8 cellular contexts compared by ENCODE assay signal in genomic region chr11:67465190-67465522, GRCh38. TPM values are rescaled to one million over a fixed set of nuclear protein-coding genes. Genes with fewer than 3 reads are reported as not detected.
DNase-seq lines count a peak whose midpoint lies in the region; ATAC-seq and TF ChIP-seq lines count a peak whose summit lies in the region.

No MANE protein-coding gene starts in this region.

- H3K36me3 ChIP-seq in OCI-LY1 (ENCODE audit: insufficient read depth, low read length) = peaks cover 7% of the 10 kb centered on the region; the same call in 1 of the 2 replicates
- H3K36me3 ChIP-seq in osteoblast (ENCODE audit: insufficient read depth, low read length) = no peaks in the 10 kb centered on the region
- no peaks in the 10 kb centered on the region for H3K36me3 ChIP-seq in WERI-Rb-1

- peaks cover 15% of the 10 kb centered on the region; the same call in 1 of the 2 replicates for H3F3A ChIP-seq in OCI-LY1 (ENCODE audit: insufficient read depth, low read length)

- no peaks in the 10 kb centered on the region for H3K36me3 Mint-ChIP-seq in endothelial cell (ENCODE audit: low read depth, unreplicated experiment)

- H3K9me2 ChIP-seq in OCI-LY1 (ENCODE audit: low read depth, low read length) = no peaks in the 10 kb centered on the region

- DNase-seq in Caki2 (ENCODE audit: low read depth) (peak; percentile 28), endothelial cell (ENCODE audit: low spot score) (no peak), osteoblast (ENCODE audit: insufficient read length, low spot score, missing footprints) (peak; percentile 73), WERI-Rb-1 (no peak), GM03348 (ENCODE audit: low spot score) (no peak)

- H3K4me3 Mint-ChIP-seq in endothelial cell (ENCODE audit: unreplicated experiment) = peak overlapping the region; percentile 67

- TF ChIP-seq CTCF in OCI-LY1 (IDR thresholded peaks at IDR 0.05; ENCODE audit: low read length) (no peak), endothelial cell (IDR thresholded peaks at IDR 0.05; ENCODE audit: unreplicated experiment) (no peak), osteoblast (IDR thresholded peaks at IDR 0.05; ENCODE audit: extremely low read depth, low read depth, low read length) (no peak), WERI-Rb-1 (IDR thresholded peaks at IDR 0.05; ENCODE audit: low read depth, low read length) (no peak)

- no peaks in the 10 kb centered on the region for H3K9me3 ChIP-seq in OCI-LY1 (ENCODE audit: low read length)
- H3K9me3 ChIP-seq in osteoblast (ENCODE audit: low read depth, low read length) = no peaks in the 10 kb centered on the region
- H3K9me3 ChIP-seq in WERI-Rb-1 (ENCODE audit: severe bottlenecking) = no peaks in the 10 kb centered on the region

- H3K27me3 ChIP-seq in OCI-LY1 (ENCODE audit: insufficient read depth, low read length) (no peaks in the 10 kb centered on the region), osteoblast (ENCODE audit: insufficient read depth, low read length) (peaks cover 3% of the 10 kb centered on the region), WERI-Rb-1 (ENCODE audit: insufficient read depth, low read depth, severe bottlenecking) (no peaks in the 10 kb centered on the region)

- H3K27me3 Mint-ChIP-seq in endothelial cell (ENCODE audit: unreplicated experiment) = peaks cover 5% of the 10 kb centered on the region

- H3K4me1 ChIP-seq in OCI-LY1 (ENCODE audit: insufficient read depth, low read length, severe bottlenecking) = peaks cover 68% of the 10 kb centered on the region
- peaks cover 25% of the 10 kb centered on the region for H3K4me1 ChIP-seq in osteoblast (ENCODE audit: insufficient read depth, low read length)

- H3K27ac Mint-ChIP-seq in endothelial cell (ENCODE audit: unreplicated experiment) = peak overlapping the region; percentile 81

- H3K4me3 ChIP-seq in OCI-LY1 (ENCODE audit: low read depth, low read length, poor library complexity, severe bottlenecking) (peak overlapping the region; percentile 86), osteoblast (ENCODE audit: insufficient read depth, low read length) (peak overlapping the region; percentile 75), WERI-Rb-1 (ENCODE audit: low read depth, low read length) (no peak overlapping the region)

- in situ Hi-C loops in Caki2 (cut with HindIII; ENCODE audit: low pct_unique_long_range_greater_than_20kb, low sequenced_read_pairs) = no loop called here

- peaks cover 3% of the 10 kb centered on the region; the same call in 1 of the 2 replicates for H3K79me2 ChIP-seq in OCI-LY1 (ENCODE audit: insufficient read depth, low read length)
- H3K79me2 ChIP-seq in osteoblast (ENCODE audit: insufficient read depth, low read length) = peaks cover 10% of the 10 kb centered on the region

- H4K20me1 ChIP-seq in OCI-LY1 (ENCODE audit: insufficient read depth, low read length) = no peaks in the 10 kb centered on the region
- H4K20me1 ChIP-seq in osteoblast (ENCODE audit: insufficient read depth, low read length) = no peaks in the 10 kb centered on the region

- H3K27ac ChIP-seq in OCI-LY1 (ENCODE audit: low read depth, low read length, poor library complexity, severe bottlenecking) (peak overlapping the region; percentile 96), osteoblast (ENCODE audit: low read depth, low read length) (peak overlapping the region; percentile 37), WERI-Rb-1 (no peak overlapping the region)

- no peak for ATAC-seq in GM21367 (IDR thresholded peaks at IDR 0.05; ENCODE audit: unreplicated experiment)
- no peak for ATAC-seq in HG02678 (IDR thresholded peaks at IDR 0.05; ENCODE audit: unreplicated experiment)

- no peak overlapping the region for H2AFZ ChIP-seq in OCI-LY1 (ENCODE audit: low read length)
- no peak overlapping the region for H2AFZ ChIP-seq in osteoblast (ENCODE audit: low read length)

- no peaks in the 10 kb centered on the region for H3K9me3 Mint-ChIP-seq in endothelial cell (ENCODE audit: unreplicated experiment)

- H3K4me1 Mint-ChIP-seq in endothelial cell (ENCODE audit: unreplicated experiment) = peaks cover 10% of the 10 kb centered on the region

- H3K4me2 ChIP-seq in OCI-LY1 (ENCODE audit: low read length) (peak overlapping the region; percentile 100), osteoblast (ENCODE audit: insufficient read depth, low read length) (peak overlapping the region; percentile 82)

- H3K9ac ChIP-seq in OCI-LY1 (ENCODE audit: low read length) = peak overlapping the region; percentile 97

RNA-seq across cellular contexts. Expression of gene TMEM134, which starts 3.9 kb away (rescaled TPM):
- 99.8 and 100 TPM in 2 replicates for total RNA-seq in Caki2 (2014; rRNA removed; shearing (Covaris generic); ENCODE audit: low replicate concordance)
- total RNA-seq in endothelial cell (ENCODE audit: unreplicated experiment) (47.4 TPM), osteoblast (15.6 and 29.3 TPM in 2 replicates)

RNA-seq across cellular contexts. Expression of gene CABP4, which starts 10.0 kb away (rescaled TPM):
- 1.6 and 10.8 TPM in 2 replicates for total RNA-seq in Caki2 (2014; rRNA removed; shearing (Covaris generic); ENCODE audit: low replicate concordance)
- total RNA-seq in endothelial cell (ENCODE audit: unreplicated experiment) = not detected
- total RNA-seq in osteoblast = not detected in 2 replicates

RNA-seq across cellular contexts. Expression of gene GPR152, which starts 12.6 kb away (rescaled TPM):
- total RNA-seq in Caki2 (2014; rRNA removed; shearing (Covaris generic); ENCODE audit: low replicate concordance) = not detected in 2 replicates
- not detected for total RNA-seq in endothelial cell (ENCODE audit: unreplicated experiment)
- total RNA-seq in osteoblast = not detected in 2 replicates

RNA-seq across cellular contexts. Expression of gene AIP, which starts 17.7 kb away (rescaled TPM):
- total RNA-seq in Caki2 (2014; rRNA removed; shearing (Covaris generic); ENCODE audit: low replicate concordance) = 91.4 and 117 TPM in 2 replicates
- 32.9 TPM for total RNA-seq in endothelial cell (ENCODE audit: unreplicated experiment)
- total RNA-seq in osteoblast = 64.2 and 71.3 TPM in 2 replicates

RNA-seq across cellular contexts. Expression of gene CORO1B, which starts 21.9 kb away (rescaled TPM):
- 128 and 140 TPM in 2 replicates for total RNA-seq in Caki2 (2014; rRNA removed; shearing (Covaris generic); ENCODE audit: low replicate concordance)
- total RNA-seq in endothelial cell (ENCODE audit: unreplicated experiment) = 252 TPM
- 137 and 140 TPM in 2 replicates for total RNA-seq in osteoblast

Comparison
In these comparisons a context has a peak if more than half of its experiments do, and no peak if none do; other contexts are left out.
1. DNase-seq: peak in Caki2 (single experiment) and osteoblast (single experiment); none in endothelial cell (single experiment), WERI-Rb-1 (single experiment) and GM03348 (single experiment).